ENCODE assay signal across 8 cellular contexts in the genomic region with DNA sequence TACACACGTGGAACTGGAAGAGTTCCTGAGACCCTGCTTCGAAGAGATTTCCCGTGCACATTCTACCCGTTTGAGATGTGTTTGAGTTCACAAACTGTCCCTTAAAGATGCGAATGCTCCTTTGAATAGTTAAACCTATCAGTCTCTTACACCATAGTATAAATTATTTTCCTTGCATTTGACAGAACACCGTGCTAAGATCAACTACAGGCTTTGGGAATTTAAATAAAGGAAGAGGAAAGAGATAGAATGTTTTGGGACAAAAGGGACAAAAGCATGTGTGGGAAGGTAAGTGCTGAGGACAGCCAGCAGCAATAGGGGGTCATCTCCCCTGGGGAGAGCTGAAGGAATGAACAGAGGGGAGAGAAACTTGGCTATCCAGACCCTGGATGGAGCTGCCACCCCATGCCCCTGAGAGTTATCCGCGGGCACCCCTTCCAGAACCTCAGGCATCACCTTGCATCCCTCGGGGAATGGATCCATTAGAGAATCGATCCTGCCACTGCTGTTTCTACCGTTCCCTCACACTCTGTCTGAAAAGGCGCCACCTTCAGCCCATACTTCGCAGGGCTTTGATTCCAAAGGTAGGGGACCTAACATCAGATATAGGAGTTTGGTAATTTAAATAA. TPM values are rescaled to one million over a fixed set of nuclear protein-coding genes. Genes with fewer than 3 reads are reported as not detected.
A peak's percentile ranks its signal among the peaks of the same experiment; 100 is the strongest.
DNase-seq lines count a peak whose midpoint lies in the region; ATAC-seq lines count a peak whose summit lies in the region.

No MANE protein-coding gene starts in this region.

- no peaks in the 10 kb centered on the region for H3K36me3 Mint-ChIP-seq in IgD-negative memory B cell
- peaks cover 15% of the 10 kb centered on the region for H3K36me3 Mint-ChIP-seq in activated CD4-positive, alpha-beta T cell treated with anti-CD3 and anti-CD28 coated beads, Interleukin-2, amount 10 ng/mL, durations not matched to agents 7 days and 5 days (ENCODE audit: low read depth)
- peaks cover 18% of the 10 kb centered on the region for H3K36me3 Mint-ChIP-seq in stimulated activated effector memory CD8-positive, alpha-beta T cell treated with anti-CD3 and anti-CD28 coated beads, Interleukin-12 subunit alpha, Interleukin-12 subunit beta, amount 100 ng/mL, for 72 hours

- H3K4me1 ChIP-seq in iPS DF 6.9 (ENCODE audit: control insufficient read depth, insufficient read depth, low read length) = no peaks in the 10 kb centered on the region; the same call in 1 of the 2 replicates

- no peaks in the 10 kb centered on the region for H3K9me3 Mint-ChIP-seq in IgD-negative memory B cell
- H3K9me3 Mint-ChIP-seq in activated CD4-positive, alpha-beta T cell treated with anti-CD3 and anti-CD28 coated beads, Interleukin-2, amount 10 ng/mL, durations not matched to agents 7 days and 5 days = no peaks in the 10 kb centered on the region
- H3K9me3 Mint-ChIP-seq in stimulated activated effector memory CD8-positive, alpha-beta T cell treated with anti-CD3 and anti-CD28 coated beads, Interleukin-12 subunit alpha, Interleukin-12 subunit beta, amount 100 ng/mL, for 72 hours = no peaks in the 10 kb centered on the region

- peak overlapping the region; percentile 29 to 76 (median 39) for H3K27ac Mint-ChIP-seq in IgD-negative memory B cell
- peak overlapping the region; percentile 78 for H3K27ac Mint-ChIP-seq in activated CD4-positive, alpha-beta T cell treated with anti-CD3 and anti-CD28 coated beads, Interleukin-2, amount 10 ng/mL, durations not matched to agents 7 days and 5 days
- peak overlapping the region; percentile 48 for H3K27ac Mint-ChIP-seq in stimulated activated effector memory CD8-positive, alpha-beta T cell treated with anti-CD3 and anti-CD28 coated beads, Interleukin-12 subunit alpha, Interleukin-12 subunit beta, amount 100 ng/mL, for 72 hours

- H3K4me1 Mint-ChIP-seq in IgD-negative memory B cell = peaks cover 11 to 19% (median 12%) of the 10 kb centered on the region in 3 donors
- H3K4me1 Mint-ChIP-seq in activated CD4-positive, alpha-beta T cell treated with anti-CD3 and anti-CD28 coated beads, Interleukin-2, amount 10 ng/mL, durations not matched to agents 7 days and 5 days = peaks cover 36% of the 10 kb centered on the region
- H3K4me1 Mint-ChIP-seq in stimulated activated effector memory CD8-positive, alpha-beta T cell treated with anti-CD3 and anti-CD28 coated beads, Interleukin-12 subunit alpha, Interleukin-12 subunit beta, amount 100 ng/mL, for 72 hours = peaks cover 38% of the 10 kb centered on the region

- no CpG with 5 or more reads among the region's 13 CpGs for WGBS in iPS DF 6.9 (ENCODE audit: insufficient coverage, insufficient read length)

- no peaks in the 10 kb centered on the region for H3K27me3 Mint-ChIP-seq in IgD-negative memory B cell
- no peaks in the 10 kb centered on the region for H3K27me3 Mint-ChIP-seq in activated CD4-positive, alpha-beta T cell treated with anti-CD3 and anti-CD28 coated beads, Interleukin-2, amount 10 ng/mL, durations not matched to agents 7 days and 5 days

- no peaks in the 10 kb centered on the region; the same call in 1 of the 2 replicates for H3K27me3 ChIP-seq in iPS DF 6.9 (ENCODE audit: control insufficient read depth, insufficient read depth, low read length)

- peak overlapping the region; percentile 69; the same call in 1 of the 2 replicates for H3K4me3 ChIP-seq in iPS DF 6.9 (ENCODE audit: low read length)

- no peak for ATAC-seq in stimulated activated effector memory CD8-positive, alpha-beta T cell treated with anti-CD3 and anti-CD28 coated beads, Interleukin-12 subunit alpha, Interleukin-12 subunit beta, amount 100 ng/mL, for 72 hours
- no peak for ATAC-seq in GM18868 (IDR thresholded peaks at IDR 0.05; ENCODE audit: unreplicated experiment)

- CTCF ChIA-PET in activated CD4-positive, alpha-beta T cell treated with anti-CD3 and anti-CD28 coated beads, Interleukin-2, amount 10 ng/mL, durations not matched to agents 7 days and 5 days (lab: Charles Lee) = interaction anchor here (0.7 to 1.0 kb wide), 2 partner anchors 21 to 54 kb away, joined by 3 read pairs; no protein-coding TSS in a partner anchor

- H3K27ac ChIP-seq in iPS DF 6.9 (ENCODE audit: low read length) = no peak overlapping the region

- DNase-seq in DMS153 treated with DMSO at 0.1 percent for 48 hours (lab: John Stamatoyannopoulos, UW; ENCODE audit: unreplicated experiment) (peak; percentile 13), DMS153 (lab: John Stamatoyannopoulos, UW) (no peak), iPS DF 6.9 (ENCODE audit: low read depth, low spot score) (no peak), islet precursor cell (no peak)
- DNase-seq in activated CD4-positive, alpha-beta T cell treated with anti-CD3 and anti-CD28 coated beads, Interleukin-2, amount 10 ng/mL, durations not matched to agents 7 days and 5 days = peak; percentile 35
- peak in 1 of 2 donors; percentile 56 for DNase-seq in stimulated activated effector memory CD8-positive, alpha-beta T cell treated with anti-CD3 and anti-CD28 coated beads, Interleukin-12 subunit alpha, Interleukin-12 subunit beta, amount 100 ng/mL, for 72 hours (ENCODE audit: low spot score in 2 of 2)

- POLR2A ChIA-PET in activated CD4-positive, alpha-beta T cell treated with anti-CD3 and anti-CD28 coated beads, Interleukin-2, amount 10 ng/mL, durations not matched to agents 7 days and 5 days (lab: Charles Lee) = no interaction called here

- H3K36me3 ChIP-seq in iPS DF 6.9 (ENCODE audit: control insufficient read depth, insufficient read depth, low read length) = 0 out of 2 replicates have a peak, but pooled peaks cover 3% of the 10 kb centered on the region

- no peaks in the 10 kb centered on the region for H3K9me3 ChIP-seq in iPS DF 6.9 (ENCODE audit: control insufficient read depth, insufficient read depth, low read length)

- H3K4me3 Mint-ChIP-seq in IgD-negative memory B cell = peak overlapping the region; percentile 80 to 93 (median 89)
- H3K4me3 Mint-ChIP-seq in activated CD4-positive, alpha-beta T cell treated with anti-CD3 and anti-CD28 coated beads, Interleukin-2, amount 10 ng/mL, durations not matched to agents 7 days and 5 days = peak overlapping the region; percentile 59
- H3K4me3 Mint-ChIP-seq in stimulated activated effector memory CD8-positive, alpha-beta T cell treated with anti-CD3 and anti-CD28 coated beads, Interleukin-12 subunit alpha, Interleukin-12 subunit beta, amount 100 ng/mL, for 72 hours = peak overlapping the region; percentile 64

RNA-seq across cellular contexts. Expression of a gene that starts 0.9 kb away (rescaled TPM):
- polyA plus RNA-seq in IgD-negative memory B cell = 25.9 TPM
- total RNA-seq in activated CD4-positive, alpha-beta T cell treated with anti-CD3 and anti-CD28 coated beads, Interleukin-2, amount 10 ng/mL, durations not matched to agents 7 days and 5 days = 10 to 100 TPM; 60.8 to 67.2 TPM

RNA-seq across cellular contexts. Expression of a gene that starts 50.8 kb away (rescaled TPM):
- polyA plus RNA-seq in IgD-negative memory B cell = 4.9 TPM
- total RNA-seq in activated CD4-positive, alpha-beta T cell treated with anti-CD3 and anti-CD28 coated beads, Interleukin-2, amount 10 ng/mL, durations not matched to agents 7 days and 5 days = 1 to 10 TPM; 6.0 to 7.7 TPM

Comparison
In these comparisons a context has a peak if more than half of its experiments do, and no peak if none do; other contexts are left out.
1. DNase-seq: peak in DMS153 treated with DMSO at 0.1 percent for 48 hours (single experiment) and activated CD4-positive, alpha-beta T cell treated with anti-CD3 and anti-CD28 coated beads, Interleukin-2, amount 10 ng/mL, durations not matched to agents 7 days and 5 days (single experiment); none in DMS153 (single experiment), iPS DF 6.9 (single experiment) and islet precursor cell (single experiment).
2. Peak in every context shown above with its lines, with median percentiles within 50 percentile points of each other: H3K27ac Mint-ChIP-seq and H3K4me3 Mint-ChIP-seq.